ENCODE assay signal across 8 cellular contexts in the genomic region with DNA sequence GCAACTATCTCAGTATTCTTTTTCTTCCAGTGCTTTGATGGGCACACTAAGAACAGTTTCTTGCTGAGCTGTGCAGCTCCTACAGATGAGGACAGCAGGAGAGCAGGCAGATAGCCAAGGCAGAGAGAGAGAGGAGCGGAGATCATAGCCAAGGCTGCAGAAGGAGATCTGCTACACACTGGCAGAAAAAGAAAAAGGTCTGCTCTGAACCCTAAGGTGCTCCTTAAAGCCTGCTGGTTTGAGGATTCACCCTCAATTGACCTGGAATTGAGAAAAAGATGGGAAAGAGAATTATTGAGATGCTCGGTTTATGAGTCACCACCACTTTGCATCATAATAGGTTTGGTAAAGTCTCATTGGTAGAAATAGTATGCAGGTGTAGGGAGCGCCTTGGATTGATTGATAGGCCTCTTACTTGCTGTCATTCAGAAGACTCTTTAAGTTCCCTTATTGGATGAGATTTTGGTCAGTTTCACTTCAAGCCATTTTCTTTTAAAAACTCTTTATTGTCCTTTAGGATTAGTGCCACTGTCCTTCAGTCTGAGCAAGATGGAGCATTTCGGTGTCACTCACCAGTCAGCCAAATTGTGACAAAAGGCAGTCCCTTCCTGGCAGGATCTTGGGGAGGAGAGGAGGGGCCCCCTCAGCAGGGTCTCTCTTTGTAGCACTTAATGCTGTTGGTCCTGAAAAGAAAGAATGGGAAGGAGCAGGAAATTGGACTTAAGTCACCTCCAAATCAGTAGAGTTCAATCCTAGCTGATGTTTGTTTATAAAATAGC.
A peak's percentile ranks its signal among the peaks of the same experiment; 100 is the strongest.
DNase-seq lines count a peak whose midpoint lies in the region; ATAC-seq and TF ChIP-seq lines count a peak whose summit lies in the region.

No MANE protein-coding gene starts in this region.

- H3K36me3 ChIP-seq in brain microvascular endothelial cell (replicated peaks) (no peaks in the 10 kb centered on the region), testis (ENCODE audit: low read depth, missing control alignments) (no peaks in the 10 kb centered on the region)

- H3K27me3 Mint-ChIP-seq in nephron progenitor cell (ENCODE audit: low read depth, poor library complexity): no peaks in the 10 kb centered on the region

- no peak overlapping the region for H3K4me3 ChIP-seq in brain microvascular endothelial cell (ENCODE audit: low read depth, low read length)
- H3K4me3 ChIP-seq in testis: no peak overlapping the region

- no peak overlapping the region for H3K27ac ChIP-seq in brain microvascular endothelial cell
- peak overlapping the region in 1 of 2 donors; percentile 46 for H3K27ac ChIP-seq in testis

- no peaks in the 10 kb centered on the region for H3K9me3 ChIP-seq in testis

- no peak overlapping the region for H3K27ac Mint-ChIP-seq in nephron progenitor cell

- H3K4me3 Mint-ChIP-seq in nephron progenitor cell: no peak overlapping the region

- no peak for TF ChIP-seq POLR2A in testis (IDR thresholded peaks at IDR 0.05)

- ATAC-seq in GM18870 (IDR thresholded peaks at IDR 0.05; ENCODE audit: unreplicated experiment): no peak
- ATAC-seq in HG03520 (IDR thresholded peaks at IDR 0.05; ENCODE audit: unreplicated experiment): no peak

- no peaks in the 10 kb centered on the region for H3K27me3 ChIP-seq in brain microvascular endothelial cell (replicated peaks)
- H3K27me3 ChIP-seq in testis: no peaks in the 10 kb centered on the region

- H3K4me1 Mint-ChIP-seq in nephron progenitor cell: peaks cover 23% of the 10 kb centered on the region

- H3K4me1 ChIP-seq in testis: peaks cover 19% of the 10 kb centered on the region

- 60 to 62% methylated on average over 4 of the region's 4 CpGs for WGBS in testis, 2 donors

- no peaks in the 10 kb centered on the region for H3K36me3 Mint-ChIP-seq in nephron progenitor cell (ENCODE audit: low read depth)

- in situ Hi-C loops in brain microvascular endothelial cell (cut with HindIII; ENCODE audit: low pct_ligation_motif_present, low sequenced_read_pairs): no loop called here

- no peaks in the 10 kb centered on the region for H3K9me3 Mint-ChIP-seq in nephron progenitor cell

- intact Hi-C loops in testis (cut with DNase I; ENCODE audit: low total_unique reads): no loop called here

- TF ChIP-seq CTCF in brain microvascular endothelial cell (IDR thresholded peaks at IDR 0.05; ENCODE audit: low read depth, low read length, missing control alignments) (no peak), testis (IDR thresholded peaks at IDR 0.05) (no peak), nephron progenitor cell (IDR thresholded peaks at IDR 0.05) (no peak)

- DNase-seq in NCI-H1092 treated with DMSO at 0.1 percent for 48 hours (lab: John Stamatoyannopoulos, UW) (peak; percentile 31), NCI-H1092 (lab: John Stamatoyannopoulos, UW) (no peak), brain microvascular endothelial cell (peak; percentile 56), iPS-NIHi11 (ENCODE audit: low spot score) (peak; percentile 33), testis (peak; percentile 90), nephron progenitor cell (no peak)

Comparison
In these comparisons a context has a peak if more than half of its experiments do, and no peak if none do; other contexts are left out.
1. DNase-seq: peak in NCI-H1092 treated with DMSO at 0.1 percent for 48 hours (single experiment), brain microvascular endothelial cell (single experiment), iPS-NIHi11 (single experiment) and testis (single experiment); none in NCI-H1092 (single experiment) and nephron progenitor cell (single experiment).